10 cellular contexts compared by ENCODE assay signal in the genomic region with DNA sequence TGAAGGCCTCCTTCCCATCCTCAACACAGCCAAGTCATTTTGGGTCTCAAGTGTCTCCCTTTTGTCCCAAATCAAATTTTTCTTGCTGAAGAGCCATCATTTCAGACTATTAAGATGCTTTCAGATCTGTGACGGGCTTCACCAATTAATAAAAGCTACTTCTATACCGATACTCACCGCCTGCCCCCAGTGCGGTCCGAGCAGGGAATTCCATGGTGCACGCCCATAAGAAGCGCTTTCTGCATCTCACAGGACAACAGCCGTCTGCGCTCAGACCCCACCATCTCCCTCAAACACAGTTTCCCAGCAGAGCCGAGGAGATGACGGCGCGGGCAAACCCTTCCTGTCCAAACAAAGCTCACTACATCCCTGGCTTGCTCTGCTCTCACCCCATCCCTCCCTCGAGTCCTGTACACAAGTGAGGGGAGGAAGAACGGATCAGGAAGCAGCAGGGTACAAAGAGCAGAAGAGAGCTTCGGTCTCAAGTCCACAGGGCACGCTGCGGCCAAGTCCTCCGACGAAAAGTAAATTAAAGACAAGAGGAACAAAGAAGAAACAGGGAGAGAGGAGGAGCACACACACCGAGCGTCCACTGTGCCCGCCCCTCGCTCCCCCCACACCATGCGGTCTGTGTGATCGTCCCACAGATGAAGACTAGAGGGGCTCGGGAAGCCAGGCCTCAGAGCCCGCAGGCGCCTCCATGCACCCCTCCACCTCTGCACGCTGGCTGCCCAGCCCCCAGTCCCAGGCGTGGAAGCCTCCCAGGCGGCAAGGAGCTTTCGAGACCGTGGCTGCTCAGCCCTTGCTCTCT.
DNase-seq lines count a peak whose midpoint lies in the region; ATAC-seq, FAIRE-seq and TF ChIP-seq lines count a peak whose summit lies in the region.
"Had no signal": no experiment of that assay in that cellular context is flagged by ENCODE, and none has a peak within 500 bp of the region (broad histone marks: within the 10 kb centered on the region; RNA-seq: fewer than 3 reads in every experiment).

No MANE protein-coding gene starts in this region.

- CTCF ChIA-PET in Panc1 (lab: Charles Lee) (no interaction called here), endothelial cell of umbilical vein (lab: Charles Lee) (interaction anchor here (1.0 to 1.1 kb wide), 2 partner anchors 36 to 237 kb away, joined by 3 read pairs; no protein-coding TSS in a partner anchor)

- H3K9me3 Mint-ChIP-seq in CD14-positive monocyte (peaks cover 0 to 2% (median 0%) of the 10 kb centered on the region in 7 donors), osteocyte (ENCODE audit: unreplicated experiment) (no peaks in the 10 kb centered on the region)

- H3K27ac Mint-ChIP-seq in CD14-positive monocyte (peak overlapping the region in 6 of 7 donors; percentile 23 to 90 (median 48)), osteocyte (ENCODE audit: unreplicated experiment) (peak overlapping the region; percentile 50)

- no peak for TF ChIP-seq POLR2A in endothelial cell of umbilical vein (IDR thresholded peaks at IDR 0.05; ENCODE audit: low read depth, low read length)

- intact Hi-C loops in CD14-positive monocyte (cut with micrococcal nuclease) (loop anchor here in 1 of 2 donors (5.0 kb wide), 1 partner anchor 88 kb away; no protein-coding TSS in a partner anchor), Panc1 (cut with micrococcal nuclease; ENCODE audit: unreplicated experiment) (no loop called here), endothelial cell of umbilical vein (cut with micrococcal nuclease) (loop anchor here (5.0 kb wide), 2 partner anchors 47 to 242 kb away; partner anchors contain the start of gene EIF3B)

- H3K4me3 Mint-ChIP-seq in CD14-positive monocyte = peak overlapping the region in 1 of 2 donors; percentile 54
- H3K4me3 Mint-ChIP-seq in osteocyte (ENCODE audit: unreplicated experiment) = no peak overlapping the region

- dilution Hi-C loops in endothelial cell of umbilical vein (cut with MboI; ENCODE audit: extremely low pct_ligation_motif_present, low sequenced_read_pairs) = no loop called here

- in situ Hi-C loops in Panc1 (cut with HindIII; ENCODE audit: low pct_unique_long_range_greater_than_20kb, low sequenced_read_pairs) = no loop called here

- no peak for TF ChIP-seq CTCF in CD14-positive monocyte (IDR thresholded peaks at IDR 0.05)
- no peak for TF ChIP-seq CTCF in Panc1 (IDR thresholded peaks at IDR 0.05)
- TF ChIP-seq CTCF in endothelial cell of umbilical vein (IDR thresholded peaks at IDR 0.05; ENCODE audit: extremely low read depth in 1 of 2, insufficient read depth in 1 of 2, low read depth in 1 of 2, low read length in 2 of 2) = no peak
- TF ChIP-seq CTCF in osteocyte (IDR thresholded peaks at IDR 0.05) = no peak

- H3K27me3 Mint-ChIP-seq in CD14-positive monocyte (ENCODE audit: low read depth in 3 of 3) = peaks cover 3 to 8% (median 3%) of the 10 kb centered on the region in 3 donors
- H3K27me3 Mint-ChIP-seq in osteocyte (ENCODE audit: unreplicated experiment) = no peaks in the 10 kb centered on the region

- H3K27me3 ChIP-seq in Panc1 (ENCODE audit: control insufficient read depth, insufficient read depth, low read length) = no peaks in the 10 kb centered on the region
- H3K27me3 ChIP-seq in endothelial cell of umbilical vein (ENCODE audit: control insufficient read depth in 2 of 2, insufficient read depth in 2 of 2, low read length in 2 of 2) = no peaks in the 10 kb centered on the region

- H2AFZ ChIP-seq in endothelial cell of umbilical vein (ENCODE audit: low read depth, low read length) = peak overlapping the region; percentile 78

- H3K4me1 Mint-ChIP-seq in CD14-positive monocyte (peaks cover 57% of the 10 kb centered on the region), osteocyte (ENCODE audit: unreplicated experiment) (peaks cover 77% of the 10 kb centered on the region)

- H3K36me3 Mint-ChIP-seq in CD14-positive monocyte (peaks cover 49 to 53% of the 10 kb centered on the region in 2 donors), osteocyte (ENCODE audit: unreplicated experiment) (peaks cover 5% of the 10 kb centered on the region)

- POLR2A ChIA-PET in Panc1 (lab: Charles Lee) = no interaction called here
- POLR2A ChIA-PET in endothelial cell of umbilical vein (lab: Charles Lee) = no interaction called here

- peak overlapping the region; percentile 36 for H3K4me2 ChIP-seq in endothelial cell of umbilical vein (ENCODE audit: insufficient read depth, low read length)

- peaks cover 2% of the 10 kb centered on the region for H3K79me2 ChIP-seq in endothelial cell of umbilical vein (ENCODE audit: control insufficient read depth, insufficient read depth, low read length)

- peaks cover 26% of the 10 kb centered on the region for H3K4me1 ChIP-seq in Panc1 (ENCODE audit: control insufficient read depth, insufficient read depth, low read length)
- H3K4me1 ChIP-seq in endothelial cell of umbilical vein (ENCODE audit: control insufficient read depth, extremely low read depth, insufficient read depth, low read length) = peaks cover 44% of the 10 kb centered on the region

- H3K9ac ChIP-seq in endothelial cell of umbilical vein (replicated peaks; ENCODE audit: extremely low read depth, insufficient read depth, low read length) = peak overlapping the region; percentile 53

- peak overlapping the region; percentile 69 for H3K27ac ChIP-seq in Panc1 (ENCODE audit: low read length)
- peak overlapping the region; percentile 72 for H3K27ac ChIP-seq in endothelial cell of umbilical vein (ENCODE audit: insufficient read depth, low read depth, low read length)
- H3K27ac ChIP-seq: VCaP had no signal

- peak; percentile 52 for ATAC-seq in Panc1
- no peak for ATAC-seq in HG02981 (IDR thresholded peaks at IDR 0.05; ENCODE audit: unreplicated experiment)
- no peak for ATAC-seq in HG02610 (IDR thresholded peaks at IDR 0.05; ENCODE audit: unreplicated experiment)
- ATAC-seq in GM18858 (IDR thresholded peaks at IDR 0.05; ENCODE audit: unreplicated experiment) = no peak

- BruUV-seq in Panc1 (replicated peaks; lab: Mats Ljungman, UMichigan) (no TSS peak), endothelial cell of umbilical vein (replicated peaks; lab: Mats Ljungman, UMichigan) (TSS peak; percentile 89)

- H3K9me3 ChIP-seq in Panc1 (ENCODE audit: control insufficient read depth, insufficient read depth, low read depth, low read length) (no peaks in the 10 kb centered on the region), endothelial cell of umbilical vein (replicated peaks; ENCODE audit: control insufficient read depth, insufficient read depth, low read length) (no peaks in the 10 kb centered on the region)

- DNase-seq in CD14-positive monocyte (ENCODE audit: low spot score) (no peak), Panc1 (ENCODE audit: low read depth, low spot score) (no peak), endothelial cell of umbilical vein (ENCODE audit: low read depth, low spot score) (peak; percentile 71), osteocyte (ENCODE audit: extremely low spot score, unreplicated experiment) (no peak), GF-D8 (lab: John Stamatoyannopoulos, UW) (no peak)
- DNase-seq: NCI-H748 treated with DMSO at 0.1 percent for 48 hours had no signal

- no peaks in the 10 kb centered on the region for H3K36me3 ChIP-seq in Panc1 (ENCODE audit: control insufficient read depth, insufficient read depth, low read length)
- no peaks in the 10 kb centered on the region for H3K36me3 ChIP-seq in endothelial cell of umbilical vein (ENCODE audit: control insufficient read depth in 2 of 2, extremely low read depth in 1 of 2, insufficient read depth in 2 of 2, low read length in 2 of 2)

- H3K4me3 ChIP-seq in Panc1 (ENCODE audit: low read depth in 2 of 2, low read length in 2 of 2) = peak overlapping the region; percentile 13 to 36; a peak in 3 of 4 replicates
- no peak overlapping the region for H3K4me3 ChIP-seq in endothelial cell of umbilical vein (replicated peaks in 1 of 3; ENCODE audit: insufficient read depth in 1 of 3, low read depth in 1 of 3, low read length in 3 of 3)

- FAIRE-seq in endothelial cell of umbilical vein (lab: Jason Lieb, UNC) = no peak

- H4K20me1 ChIP-seq in endothelial cell of umbilical vein (replicated peaks; ENCODE audit: control insufficient read depth, extremely low read depth, insufficient read depth, low read length) = no peaks in the 10 kb centered on the region

- H3K9me1 ChIP-seq in endothelial cell of umbilical vein (replicated peaks; ENCODE audit: control insufficient read depth, extremely low read depth, insufficient read depth, low read length) = no peaks in the 10 kb centered on the region

TF ChIP-seq in endothelial cell of umbilical vein, 7 proteins besides CTCF, POLR2A, EP300 and RAD21:
- TF ChIP-seq JUN (IDR thresholded peaks at IDR 0.05; ENCODE audit: borderline replicate concordance, insufficient read depth, insufficient read length, low read depth) (no peak), GATA2 (IDR thresholded peaks at IDR 0.05; ENCODE audit: insufficient read depth, insufficient read length, low read depth, low read length) (no peak)

Comparison
In these comparisons a context has a peak if more than half of its experiments do, and no peak if none do; other contexts are left out.
1. H3K4me3 ChIP-seq: peak in Panc1 (2 of 2); none in endothelial cell of umbilical vein (0 of 3).